ENCODE assay signal across 22 cellular contexts in genomic region chr19:55491546-55492360, GRCh38. TPM values are rescaled to one million over a fixed set of nuclear protein-coding genes. Genes with fewer than 3 reads are reported as not detected.
DNase-seq lines count a peak whose midpoint lies in the region; ATAC-seq, FAIRE-seq and TF ChIP-seq lines count a peak whose summit lies in the region.
"Had no signal": no experiment of that assay in that cellular context is flagged by ENCODE, and none has a peak within 500 bp of the region (broad histone marks: within the 10 kb centered on the region; RNA-seq: fewer than 3 reads in every experiment).

No MANE protein-coding gene starts in this region.

- H4K91ac ChIP-seq in mesenchymal stem cell (ENCODE audit: low read length): no peak overlapping the region

- no peak overlapping the region for H2AK5ac ChIP-seq in mesenchymal stem cell (ENCODE audit: low read length, severe bottlenecking)

- H3K79me2 ChIP-seq in K562 (ENCODE audit: control insufficient read depth, insufficient read depth, low read length): no peaks in the 10 kb centered on the region

- H3K27ac ChIP-seq in K562 (ENCODE audit: extremely low read depth, low read depth, low read length) (no peak overlapping the region), mesenchymal stem cell (ENCODE audit: low read length, poor library complexity, severe bottlenecking) (no peak overlapping the region), stomach smooth muscle (ENCODE audit: low read length) (peak overlapping the region; percentile 93), coronary artery (peak overlapping the region in 1 of 2 donors; percentile 77), body of pancreas (no peak overlapping the region)
- H3K27ac ChIP-seq: BLaER1 treated with 17β-estradiol and CSF1 and Interleukin-3, amounts not matched to agents 10 nM and 100 nM had no signal

- FAIRE-seq in K562 (lab: Jason Lieb, UNC) (no peak), H54 (lab: Jason Lieb, UNC) (no peak)
- FAIRE-seq: GM12878, HTR-8/SVneo, TTC549 had no signal

- H2AFZ ChIP-seq in K562 (ENCODE audit: low read depth, low read length) (no peak overlapping the region), mesenchymal stem cell (ENCODE audit: low read depth, low read length) (no peak overlapping the region)

- H2BK5ac ChIP-seq in mesenchymal stem cell (ENCODE audit: low read depth, low read length, poor library complexity, severe bottlenecking): no peak overlapping the region

- H3K23ac ChIP-seq in mesenchymal stem cell (ENCODE audit: low read length in 2 of 2): peak overlapping the region in 1 of 2 experiments; percentile 27

- POLR2A ChIA-PET in K562 (lab: Yijun Ruan, JAX): interaction anchor here (0.9 to 2.3 kb wide), 4 partner anchors 7 to 25 kb away, joined by 4 to 5 read pairs (median 5); no protein-coding TSS in a partner anchor

- H3K27me3 ChIP-seq in K562 (ENCODE audit: control insufficient read depth in 2 of 2, insufficient read depth in 2 of 2, low read length in 2 of 2): peaks cover 0 to 4% of the 10 kb centered on the region in 2 experiments; a peak in 1 of 5 replicates
- H3K27me3 ChIP-seq in mesenchymal stem cell (ENCODE audit: control insufficient read depth in 1 of 2, insufficient read depth in 1 of 2, low read length in 2 of 2): no peaks in the 10 kb centered on the region
- no peaks in the 10 kb centered on the region for H3K27me3 ChIP-seq in stomach smooth muscle (ENCODE audit: control insufficient read depth in 1 of 2, insufficient read depth in 2 of 2, low read length in 2 of 2)
- H3K27me3 ChIP-seq in body of pancreas: no peaks in the 10 kb centered on the region
- H3K27me3 ChIP-seq: BLaER1 treated with 17β-estradiol and CSF1 and Interleukin-3, amounts not matched to agents 10 nM and 100 nM; Peyer's patch had no signal

- H3K4me3 ChIP-seq in K562 (no peak overlapping the region), mesenchymal stem cell (ENCODE audit: insufficient read depth in 1 of 2, low read depth in 1 of 2, low read length in 2 of 2) (peak overlapping the region in 1 of 2 experiments; percentile 18), stomach smooth muscle (ENCODE audit: low read length in 2 of 2) (peak overlapping the region in 1 of 2 donors; percentile 8), coronary artery (no peak overlapping the region), body of pancreas (no peak overlapping the region)
- H3K4me3 ChIP-seq: BLaER1 treated with 17β-estradiol and CSF1 and Interleukin-3, amounts not matched to agents 10 nM and 100 nM; GM12878; Peyer's patch had no signal

- H3K36me3 ChIP-seq in K562 (ENCODE audit: control insufficient read depth, insufficient read depth, low read length) (no peaks in the 10 kb centered on the region), mesenchymal stem cell (ENCODE audit: control insufficient read depth in 1 of 2, insufficient read depth in 2 of 2, low read depth in 1 of 2, low read length in 2 of 2) (peaks cover 12 to 52% of the 10 kb centered on the region in 2 experiments), stomach smooth muscle (ENCODE audit: control insufficient read depth in 2 of 2, insufficient read depth in 2 of 2, low read length in 2 of 2) (peaks cover 2 to 7% of the 10 kb centered on the region in 2 donors), body of pancreas (replicated peaks in 1 of 2; ENCODE audit: insufficient read depth in 1 of 2, low read depth in 2 of 2) (no peaks in the 10 kb centered on the region)
- H3K36me3 ChIP-seq: BLaER1 treated with 17β-estradiol and CSF1 and Interleukin-3, amounts not matched to agents 10 nM and 100 nM; Peyer's patch had no signal

- WGBS in K562 (ENCODE audit: insufficient coverage, low coverage, missing lambda C conversion rate): 20% methylated on average over 17 of the region's 24 CpGs
- 85% methylated on average over 19 of the region's 24 CpGs for WGBS in mesenchymal stem cell
- WGBS in body of pancreas, 2 donors: 59 to 64% methylated on average over 17 to 19 of the region's 24 CpGs

- H3K9me1 ChIP-seq in K562 (ENCODE audit: control insufficient read depth, insufficient read depth, low read length): no peaks in the 10 kb centered on the region

- TF ChIP-seq POLR2A in K562 (conservative IDR thresholded peaks at IDR 0.05) (no peak), H54 (IDR thresholded peaks at IDR 0.05; ENCODE audit: low read depth, low read length) (no peak), body of pancreas (IDR thresholded peaks at IDR 0.05) (no peak)

- H3K9ac ChIP-seq in K562 (ENCODE audit: insufficient read depth in 1 of 2, low read depth in 2 of 2, low read length in 2 of 2) (peak overlapping the region in 1 of 2 experiments; percentile 64; a peak in 1 of 4 replicates), mesenchymal stem cell (ENCODE audit: low read length) (peak overlapping the region; percentile 63), stomach smooth muscle (ENCODE audit: low read length in 2 of 2) (peak overlapping the region in 1 of 2 donors; percentile 39)

- H4K8ac ChIP-seq in mesenchymal stem cell (ENCODE audit: low read length): no peak overlapping the region

- no peak overlapping the region for H3K4ac ChIP-seq in mesenchymal stem cell (ENCODE audit: low read depth in 1 of 2, low read length in 2 of 2)

- TF ChIP-seq CTCF in K562 (IDR thresholded peaks at IDR 0.05 in 2 of 3, conservative IDR thresholded peaks at IDR 0.05 in 1 of 3; ENCODE audit: insufficient read depth in 2 of 3, low read depth in 1 of 3, low read length in 3 of 3) (no peak), coronary artery (IDR thresholded peaks at IDR 0.05) (no peak), body of pancreas (IDR thresholded peaks at IDR 0.05) (no peak)

- CTCF ChIA-PET in K562 (lab: Yijun Ruan, JAX; ENCODE audit: low intra/inter-chr PET ratio): no interaction called here

- H3K4me2 ChIP-seq in K562 (ENCODE audit: insufficient read depth, low read length) (no peak overlapping the region), mesenchymal stem cell (ENCODE audit: low read length, poor library complexity, severe bottlenecking) (no peak overlapping the region)

- H3K14ac ChIP-seq in mesenchymal stem cell (ENCODE audit: low read length in 2 of 2): no peak overlapping the region

- H3K9me3 ChIP-seq in K562 (replicated peaks; ENCODE audit: control insufficient read depth, insufficient read depth, low read depth, low read length): no peaks in the 10 kb centered on the region
- no peaks in the 10 kb centered on the region for H3K9me3 ChIP-seq in mesenchymal stem cell (ENCODE audit: control insufficient read depth, low read length)
- no peaks in the 10 kb centered on the region for H3K9me3 ChIP-seq in stomach smooth muscle (ENCODE audit: control insufficient read depth in 2 of 2, low read length in 2 of 2)
- H3K9me3 ChIP-seq in body of pancreas: no peaks in the 10 kb centered on the region
- H3K9me3 ChIP-seq: BLaER1 treated with 17β-estradiol and CSF1 and Interleukin-3, amounts not matched to agents 10 nM and 100 nM; Peyer's patch had no signal

- no peak for TF ChIP-seq RAD21 in K562 (CRISPR knock-in tag; conservative IDR thresholded peaks at IDR 0.05 in 1 of 2, IDR thresholded peaks at IDR 0.05 in 1 of 2)

- no peak overlapping the region for H3K18ac ChIP-seq in mesenchymal stem cell (ENCODE audit: low read depth in 1 of 2, low read length in 2 of 2)

- H2BK120ac ChIP-seq in mesenchymal stem cell (ENCODE audit: low read depth, low read length): no peak overlapping the region

- peak; percentile 11; the same call in 2 of the 3 replicates for ATAC-seq in K562
- ATAC-seq in body of pancreas: no peak
- ATAC-seq: activated CD4-positive, alpha-beta T cell treated with anti-CD3 and anti-CD28 coated beads for 36 hours; activated CD8-positive, alpha-beta memory T cell treated with anti-CD3 and anti-CD28 coated beads, Interleukin-2, amount 10 ng/mL, durations not matched to agents 7 days and 5 days; GM12878 had no signal

- TF ChIP-seq EP300 in K562 (IDR thresholded peaks at IDR 0.05; ENCODE audit: low read length): no peak

- H3K4me1 ChIP-seq in K562 (replicated peaks in 1 of 2; ENCODE audit: control insufficient read depth in 2 of 2, insufficient read depth in 2 of 2, low read length in 2 of 2) (peaks cover 25 to 69% of the 10 kb centered on the region in 2 experiments), mesenchymal stem cell (ENCODE audit: control insufficient read depth, insufficient read depth, low read depth, low read length) (peaks cover 56% of the 10 kb centered on the region), stomach smooth muscle (ENCODE audit: control insufficient read depth, insufficient read depth, low read length) (peaks cover 67% of the 10 kb centered on the region), body of pancreas (peaks cover 12% of the 10 kb centered on the region)

- H2BK12ac ChIP-seq in mesenchymal stem cell (ENCODE audit: low read length in 2 of 2): no peak overlapping the region

- intact Hi-C loops in K562 (cut with micrococcal nuclease) (no loop called here), body of pancreas (cut with DNase I) (no loop called here)

- no TSS peak for BruUV-seq in K562 (replicated peaks; lab: Mats Ljungman, UMichigan)

- no peaks in the 10 kb centered on the region for H4K20me1 ChIP-seq in K562 (replicated peaks; ENCODE audit: control insufficient read depth, insufficient read depth, low read length)

- peaks cover 7% of the 10 kb centered on the region for H3K79me1 ChIP-seq in mesenchymal stem cell (replicated peaks; ENCODE audit: low read length, poor library complexity, severe bottlenecking)

- no peak overlapping the region for H2BK15ac ChIP-seq in mesenchymal stem cell (ENCODE audit: low read depth, poor library complexity, severe bottlenecking)

- in situ Hi-C loops in K562 (cut with MboI): no loop called here

- DNase-seq in M059J (ENCODE audit: low read depth) (peak; percentile 39), K562 (ENCODE audit: extremely low read depth in 1 of 4, low spot score in 3 of 4) (no peak), mesenchymal stem cell (no peak), H54 (ENCODE audit: insufficient read length, low spot score) (no peak), coronary artery (ENCODE audit: low spot score) (no peak), body of pancreas (no peak)
- DNase-seq: activated CD4-positive, alpha-beta T cell treated with anti-CD3 and anti-CD28 coated beads for 36 hours; activated CD8-positive, alpha-beta memory T cell treated with anti-CD3 and anti-CD28 coated beads, Interleukin-2, amount 10 ng/mL, durations not matched to agents 7 days and 5 days; DMS 273 treated with DMSO at 0.1 percent for 48 hours; endodermal cell; GDM1; NCI-H82; Peyer's patch; stimulated activated CD4-positive, alpha-beta T cell treated with anti-CD3 and anti-CD28 coated beads, Interleukin-2, amount 100 ng/mL, for 48 hours; SW 1271 had no signal

RNA-seq across cellular contexts. Expression of gene SSC5D, which starts 3.5 kb away (rescaled TPM):
- total RNA-seq in M059J (2014; rRNA removed; shearing (Covaris generic)): 1.8 and 7.2 TPM in 2 replicates
- total RNA-seq in K562 (2011; cell fraction: chromatin; rRNA removed; ENCODE audit: low replicate concordance): 2.5 and 3.9 TPM in 2 replicates
- total RNA-seq in K562 (2011; cell fraction: nucleolus; rRNA removed): 2.4 and 3.2 TPM in 2 replicates
- total RNA-seq in K562 (2011; cell fraction: nucleoplasm; rRNA removed): 1.5 and 4.6 TPM in 2 replicates
- 0.14 and 0.20 TPM in 2 replicates for total RNA-seq in K562 (2014; rRNA removed)
- total RNA-seq in K562 (2014; rRNA removed; fragmentation: Illumina TruSeq; extraction: Trizol): 0.03 and 0.04 TPM in 2 replicates
- 0.15 and 0.18 TPM in 2 replicates for total RNA-seq in K562 (2015; rRNA removed; fragmentation: Illumina TruSeq; extraction: Trizol)
- total RNA-seq in K562 (2021): 0.67 and 0.71 TPM in 2 replicates
- polyA plus RNA-seq in K562 (2011; rRNA removed): 0.07 and 0.12 TPM in 2 replicates
- polyA plus RNA-seq in K562 (2011; cell fraction: cytosol; rRNA removed): 0.01 and 0.09 TPM in 2 replicates
- polyA plus RNA-seq in K562 (2011; cell fraction: nucleus; rRNA removed): 0.63 and 1.4 TPM in 2 replicates
- 0.61 and 1.6 TPM in 2 replicates for polyA plus RNA-seq in K562 (2012)
- 0.19 TPM in 2 replicates for polyA plus RNA-seq in K562 (2014; fragmentation: Illumina TruSeq; extraction: Trizol)
- polyA plus RNA-seq in K562 (2014; fragmentation: Nextera tagmentation; extraction: Ambion mirVana): not detected
- polyA plus RNA-seq in K562 (2014; rRNA removed): 0.08 and 0.09 TPM in 2 replicates
- polyA minus RNA-seq in K562 (2011; rRNA and poly(A)+ RNA removed): 0.09 and 0.14 TPM in 2 replicates
- polyA minus RNA-seq in K562 (2011; cell fraction: cytosol; rRNA and poly(A)+ RNA removed): 3.6 TPM in 1 of 2 replicates, not detected in the other
- polyA minus RNA-seq in K562 (2011; cell fraction: nucleus; rRNA and poly(A)+ RNA removed): 0.94 and 1.00 TPM in 2 replicates
- polyA plus RNA-seq in mesenchymal stem cell (2013, experiment 1 of 2): 29.2 TPM
- polyA plus RNA-seq in mesenchymal stem cell (2013, experiment 2 of 2): 27.1 TPM
- total RNA-seq in body of pancreas: 1 to 10 TPM; 2.6 to 3.3 TPM

RNA-seq across cellular contexts. Expression of gene NAT14, which starts 6.8 kb away (rescaled TPM):
- total RNA-seq in M059J (2014; rRNA removed; shearing (Covaris generic)): 14.4 and 26.1 TPM in 2 replicates
- 27.4 and 88.5 TPM in 2 replicates for total RNA-seq in K562 (2011; cell fraction: chromatin; rRNA removed; ENCODE audit: low replicate concordance)
- total RNA-seq in K562 (2011; cell fraction: nucleolus; rRNA removed): 74.0 and 77.5 TPM in 2 replicates
- total RNA-seq in K562 (2011; cell fraction: nucleoplasm; rRNA removed): 51.5 and 61.8 TPM in 2 replicates
- total RNA-seq in K562 (2014; rRNA removed) (43.8 and 46.5 TPM in 2 replicates), K562 (2014; rRNA removed; fragmentation: Illumina TruSeq; extraction: Trizol) (14.4 and 21.6 TPM in 2 replicates), K562 (2015; rRNA removed; fragmentation: Illumina TruSeq; extraction: Trizol) (25.3 and 25.7 TPM in 2 replicates), K562 (2021) (70.6 and 77.0 TPM in 2 replicates), body of pancreas (1 to 10 TPM; 4.2 to 8.2 TPM)
- polyA plus RNA-seq in K562 (2011; rRNA removed) (30.3 and 44.3 TPM in 2 replicates), K562 (2014; fragmentation: Illumina TruSeq; extraction: Trizol) (26.7 and 33.2 TPM in 2 replicates), K562 (2014; fragmentation: Nextera tagmentation; extraction: Ambion mirVana) (1 to 10 TPM; 2.4 to 4.6 TPM), K562 (2014; rRNA removed) (61.7 and 62.8 TPM in 2 replicates)
- 45.6 and 55.9 TPM in 2 replicates for polyA plus RNA-seq in K562 (2011; cell fraction: cytosol; rRNA removed)
- 148 and 191 TPM in 2 replicates for polyA plus RNA-seq in K562 (2011; cell fraction: nucleus; rRNA removed)
- 56.6 and 78.2 TPM in 2 replicates for polyA plus RNA-seq in K562 (2012)
- 4.2 and 4.8 TPM in 2 replicates for polyA minus RNA-seq in K562 (2011; rRNA and poly(A)+ RNA removed)
- polyA minus RNA-seq in K562 (2011; cell fraction: cytosol; rRNA and poly(A)+ RNA removed): 11.3 and 12.9 TPM in 2 replicates
- 12.3 and 16.9 TPM in 2 replicates for polyA minus RNA-seq in K562 (2011; cell fraction: nucleus; rRNA and poly(A)+ RNA removed)
- 106 TPM for polyA plus RNA-seq in mesenchymal stem cell (2013, experiment 1 of 2)
- 108 TPM for polyA plus RNA-seq in mesenchymal stem cell (2013, experiment 2 of 2)

RNA-seq across cellular contexts. Expression of gene ZNF628, which starts 15.3 kb away (rescaled TPM):
- 8.8 and 13.9 TPM in 2 replicates for total RNA-seq in M059J (2014; rRNA removed; shearing (Covaris generic))
- 2.3 and 4.5 TPM in 2 replicates for total RNA-seq in K562 (2011; cell fraction: chromatin; rRNA removed; ENCODE audit: low replicate concordance)
- total RNA-seq in K562 (2011; cell fraction: nucleolus; rRNA removed): 5.5 and 6.2 TPM in 2 replicates
- 2.3 and 2.4 TPM in 2 replicates for total RNA-seq in K562 (2011; cell fraction: nucleoplasm; rRNA removed)
- 3.7 and 5.7 TPM in 2 replicates for total RNA-seq in K562 (2014; rRNA removed)
- not detected in 2 replicates for total RNA-seq in K562 (2014; rRNA removed; fragmentation: Illumina TruSeq; extraction: Trizol)
- total RNA-seq in K562 (2015; rRNA removed; fragmentation: Illumina TruSeq; extraction: Trizol): 0.76 and 1.5 TPM in 2 replicates
- 12.9 and 13.6 TPM in 2 replicates for total RNA-seq in K562 (2021)
- polyA plus RNA-seq in K562 (2011; rRNA removed): 0.18 and 0.37 TPM in 2 replicates
- polyA plus RNA-seq in K562 (2011; cell fraction: cytosol; rRNA removed): 0.28 and 1.3 TPM in 2 replicates
- 1.6 and 3.0 TPM in 2 replicates for polyA plus RNA-seq in K562 (2011; cell fraction: nucleus; rRNA removed)
- 6.5 and 9.2 TPM in 2 replicates for polyA plus RNA-seq in K562 (2012)
- polyA plus RNA-seq in K562 (2014; fragmentation: Illumina TruSeq; extraction: Trizol): 0.13 and 1.1 TPM in 2 replicates
- polyA plus RNA-seq in K562 (2014; fragmentation: Nextera tagmentation; extraction: Ambion mirVana): not detected
- 3.7 and 6.4 TPM in 2 replicates for polyA plus RNA-seq in K562 (2014; rRNA removed)
- polyA minus RNA-seq in K562 (2011; rRNA and poly(A)+ RNA removed): 0.18 and 0.21 TPM in 2 replicates
- 3.8 and 5.5 TPM in 2 replicates for polyA minus RNA-seq in K562 (2011; cell fraction: cytosol; rRNA and poly(A)+ RNA removed)
- 1.9 and 2.0 TPM in 2 replicates for polyA minus RNA-seq in K562 (2011; cell fraction: nucleus; rRNA and poly(A)+ RNA removed)
- polyA plus RNA-seq in mesenchymal stem cell (2013, experiment 1 of 2): 7.0 TPM
- 6.6 TPM for polyA plus RNA-seq in mesenchymal stem cell (2013, experiment 2 of 2)
- total RNA-seq in body of pancreas: 1 to 10 TPM; 3.4 to 8.2 TPM

RNA-seq across cellular contexts. Expression of gene C19orf85, which starts 27.2 kb away (rescaled TPM):
- total RNA-seq in M059J (2014; rRNA removed; shearing (Covaris generic)): not detected in 2 replicates
- not detected in 2 replicates for total RNA-seq in K562 (2011; cell fraction: chromatin; rRNA removed; ENCODE audit: low replicate concordance)
- not detected in 2 replicates for total RNA-seq in K562 (2011; cell fraction: nucleolus; rRNA removed)
- total RNA-seq in K562 (2011; cell fraction: nucleoplasm; rRNA removed): not detected in 2 replicates
- total RNA-seq in K562 (2014; rRNA removed): not detected in 2 replicates
- not detected in 2 replicates for total RNA-seq in K562 (2014; rRNA removed; fragmentation: Illumina TruSeq; extraction: Trizol)
- total RNA-seq in K562 (2015; rRNA removed; fragmentation: Illumina TruSeq; extraction: Trizol): not detected in 2 replicates
- total RNA-seq in K562 (2021): not detected in 2 replicates
- polyA plus RNA-seq in K562 (2011; rRNA removed): not detected in 2 replicates
- not detected in 2 replicates for polyA plus RNA-seq in K562 (2011; cell fraction: cytosol; rRNA removed)
- not detected in 2 replicates for polyA plus RNA-seq in K562 (2011; cell fraction: nucleus; rRNA removed)
- polyA plus RNA-seq in K562 (2012): not detected in 2 replicates
- polyA plus RNA-seq in K562 (2014; fragmentation: Illumina TruSeq; extraction: Trizol): not detected in 2 replicates
- not detected for polyA plus RNA-seq in K562 (2014; fragmentation: Nextera tagmentation; extraction: Ambion mirVana)
- polyA plus RNA-seq in K562 (2014; rRNA removed): not detected in 2 replicates
- not detected in 2 replicates for polyA minus RNA-seq in K562 (2011; rRNA and poly(A)+ RNA removed)
- polyA minus RNA-seq in K562 (2011; cell fraction: cytosol; rRNA and poly(A)+ RNA removed): not detected in 2 replicates
- not detected in 2 replicates for polyA minus RNA-seq in K562 (2011; cell fraction: nucleus; rRNA and poly(A)+ RNA removed)
- not detected for polyA plus RNA-seq in mesenchymal stem cell (2013, experiment 1 of 2)
- polyA plus RNA-seq in mesenchymal stem cell (2013, experiment 2 of 2): not detected
- total RNA-seq in body of pancreas: not detected
- total RNA-seq: activated CD4-positive, alpha-beta T cell treated with anti-CD3 and anti-CD28 coated beads for 36 hours; activated CD8-positive, alpha-beta memory T cell treated with anti-CD3 and anti-CD28 coated beads, Interleukin-2, amount 10 ng/mL, durations not matched to agents 7 days and 5 days; fibroblast of villous mesenchyme; GM12878; kidney epithelial cell; Peyer's patch had no signal
- polyA plus RNA-seq: GM12878 had no signal

RNA-seq across cellular contexts. Expression of gene ISOC2, which starts 30.3 kb away (rescaled TPM):
- total RNA-seq in M059J (2014; rRNA removed; shearing (Covaris generic)): 123 and 134 TPM in 2 replicates
- 20.9 and 73.4 TPM in 2 replicates for total RNA-seq in K562 (2011; cell fraction: chromatin; rRNA removed; ENCODE audit: low replicate concordance)
- 94.4 and 96.2 TPM in 2 replicates for total RNA-seq in K562 (2011; cell fraction: nucleolus; rRNA removed)
- 62.6 and 89.3 TPM in 2 replicates for total RNA-seq in K562 (2011; cell fraction: nucleoplasm; rRNA removed)
- total RNA-seq in K562 (2014; rRNA removed): 229 and 491 TPM in 2 replicates
- total RNA-seq in K562 (2014; rRNA removed; fragmentation: Illumina TruSeq; extraction: Trizol): 16.7 and 26.3 TPM in 2 replicates
- 99.3 and 105 TPM in 2 replicates for total RNA-seq in K562 (2015; rRNA removed; fragmentation: Illumina TruSeq; extraction: Trizol)
- 135 and 150 TPM in 2 replicates for total RNA-seq in K562 (2021)
- 58.3 and 94.6 TPM in 2 replicates for polyA plus RNA-seq in K562 (2011; rRNA removed)
- 109 and 317 TPM in 2 replicates for polyA plus RNA-seq in K562 (2011; cell fraction: cytosol; rRNA removed)
- 145 and 201 TPM in 2 replicates for polyA plus RNA-seq in K562 (2011; cell fraction: nucleus; rRNA removed)
- 123 and 126 TPM in 2 replicates for polyA plus RNA-seq in K562 (2012)
- polyA plus RNA-seq in K562 (2014; fragmentation: Illumina TruSeq; extraction: Trizol): 52.8 and 117 TPM in 2 replicates
- 1 to 10 TPM; 1.2 to 6.2 TPM for polyA plus RNA-seq in K562 (2014; fragmentation: Nextera tagmentation; extraction: Ambion mirVana)
- 172 and 196 TPM in 2 replicates for polyA plus RNA-seq in K562 (2014; rRNA removed)
- 13.9 and 17.6 TPM in 2 replicates for polyA minus RNA-seq in K562 (2011; rRNA and poly(A)+ RNA removed)
- polyA minus RNA-seq in K562 (2011; cell fraction: cytosol; rRNA and poly(A)+ RNA removed): 48.0 and 65.9 TPM in 2 replicates
- 45.9 and 53.4 TPM in 2 replicates for polyA minus RNA-seq in K562 (2011; cell fraction: nucleus; rRNA and poly(A)+ RNA removed)
- polyA plus RNA-seq in mesenchymal stem cell (2013, experiment 1 of 2): 54.6 TPM
- polyA plus RNA-seq in mesenchymal stem cell (2013, experiment 2 of 2): 52.1 TPM
- total RNA-seq in body of pancreas: 10 to 100 TPM; 38.4 to 75.8 TPM
